22 cellular contexts compared by ENCODE assay signal in the genomic region with DNA sequence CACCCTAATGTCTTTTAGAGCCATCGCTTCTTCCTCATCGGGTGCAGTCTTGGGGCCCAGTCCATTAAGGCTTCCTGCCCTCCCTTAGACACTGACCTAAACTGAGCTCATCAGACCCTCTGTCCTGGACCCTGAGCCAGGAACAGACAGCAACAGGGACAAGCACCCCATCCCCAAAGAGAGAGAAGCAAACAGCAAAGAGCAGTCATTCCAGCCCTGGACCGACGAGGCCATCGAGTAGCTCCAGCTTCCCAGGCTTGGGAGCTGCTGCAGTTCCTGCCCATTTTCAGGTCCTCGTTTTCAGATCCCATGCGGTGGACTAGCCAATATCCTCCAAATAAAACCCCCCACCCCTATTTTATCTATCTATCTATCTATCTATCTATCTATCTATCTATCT. TPM values are rescaled to one million over a fixed set of nuclear protein-coding genes. Genes with fewer than 3 reads are reported as not detected.
"Had no signal": no experiment of that assay in that cellular context is flagged by ENCODE, and none has a peak within 500 bp of the region (broad histone marks: within the 10 kb centered on the region; RNA-seq: fewer than 3 reads in every experiment).

No MANE protein-coding gene starts in this region.

- ATAC-seq: activated naive CD4-positive, alpha-beta T cell treated with anti-CD3 and anti-CD28 coated beads, Interleukin-2, amount 50 U/mL, for 72 hours; activated naive CD8-positive, alpha-beta T cell treated with anti-CD3 and anti-CD28 coated beads, Interleukin-2, amount 50 U/mL, for 24 hours; K562; SK-N-SH treated with all-trans-retinoic acid at 6 μM for 48 hours; WTC11 had no signal

- H3K36me3 ChIP-seq: ascending aorta, SJSA1 had no signal

- H3K27ac Mint-ChIP-seq: activated CD4-positive, alpha-beta memory T cell treated with anti-CD3 and anti-CD28 coated beads, Interleukin-2, amount 10 ng/mL, durations not matched to agents 7 days and 5 days; activated naive CD8-positive, alpha-beta T cell treated with anti-CD3 and anti-CD28 coated beads, Interleukin-2, amount 50 U/mL, for 24 hours; brain; T-helper 1 cell treated with Interleukin-12 subunit alpha and Interleukin-12 subunit beta and Interleukin-4 antibody, amounts not matched to agents 30 μg/mL and 1 μg/mL, for 36 hours; WTC11 had no signal

- H3K36me3 Mint-ChIP-seq: activated naive CD4-positive, alpha-beta T cell treated with anti-CD3 and anti-CD28 coated beads, Interleukin-2, amount 50 U/mL, for 72 hours; brain; WTC11 had no signal

- H3K27me3 ChIP-seq: ascending aorta had no signal

- H3K27ac ChIP-seq: ascending aorta, SJSA1 had no signal

- DNase-seq: activated CD4-positive, alpha-beta memory T cell treated with anti-CD3 and anti-CD28 coated beads, Interleukin-2, amount 10 ng/mL, durations not matched to agents 7 days and 5 days; activated CD4-positive, alpha-beta T cell treated with anti-CD3 and anti-CD28 coated beads, Interleukin-2, amount 50 U/mL, for 1 hour; activated naive CD8-positive, alpha-beta T cell treated with anti-CD3 and anti-CD28 coated beads, Interleukin-2, amount 50 U/mL, for 24 hours; amniotic stem cell; Karpas-422; MM.1S; NCI-H1105; NCI-H1436; NCI-H1694 treated with DMSO at 0.1 percent for 48 hours; NCI-H2029 treated with DMSO at 0.1 percent for 48 hours; NCI-H524; SHP77 had no signal

- H3K9me3 Mint-ChIP-seq: activated CD4-positive, alpha-beta memory T cell treated with anti-CD3 and anti-CD28 coated beads, Interleukin-2, amount 10 ng/mL, durations not matched to agents 7 days and 5 days; activated naive CD4-positive, alpha-beta T cell treated with anti-CD3 and anti-CD28 coated beads, Interleukin-2, amount 50 U/mL, for 72 hours; activated naive CD8-positive, alpha-beta T cell treated with anti-CD3 and anti-CD28 coated beads, Interleukin-2, amount 50 U/mL, for 24 hours; central memory CD8-positive, alpha-beta T cell; T-helper 1 cell treated with Interleukin-12 subunit alpha and Interleukin-12 subunit beta and Interleukin-4 antibody, amounts not matched to agents 30 μg/mL and 1 μg/mL, for 36 hours had no signal

- H3K4me3 ChIP-seq: ascending aorta, K562, SJSA1 had no signal

- H3K9me3 ChIP-seq: ascending aorta, SJSA1 had no signal

- H3K4me1 ChIP-seq: ascending aorta, SJSA1 had no signal

- H3K4me1 Mint-ChIP-seq: activated CD4-positive, alpha-beta memory T cell treated with anti-CD3 and anti-CD28 coated beads, Interleukin-2, amount 10 ng/mL, durations not matched to agents 7 days and 5 days; activated naive CD8-positive, alpha-beta T cell treated with anti-CD3 and anti-CD28 coated beads, Interleukin-2, amount 50 U/mL, for 24 hours; brain; central memory CD8-positive, alpha-beta T cell had no signal

- H3K4me3 Mint-ChIP-seq: activated CD4-positive, alpha-beta memory T cell treated with anti-CD3 and anti-CD28 coated beads, Interleukin-2, amount 10 ng/mL, durations not matched to agents 7 days and 5 days; activated naive CD8-positive, alpha-beta T cell treated with anti-CD3 and anti-CD28 coated beads, Interleukin-2, amount 50 U/mL, for 24 hours; brain; central memory CD8-positive, alpha-beta T cell; T-helper 1 cell treated with Interleukin-12 subunit alpha and Interleukin-12 subunit beta and Interleukin-4 antibody, amounts not matched to agents 30 μg/mL and 1 μg/mL, for 36 hours; WTC11 had no signal

RNA-seq across cellular contexts. Expression of a gene that starts 25.8 kb away (rescaled TPM):
- total RNA-seq: activated CD4-positive, alpha-beta memory T cell treated with anti-CD3 and anti-CD28 coated beads, Interleukin-2, amount 10 ng/mL, durations not matched to agents 7 days and 5 days; activated CD8-positive, alpha-beta memory T cell treated with anti-CD3 and anti-CD28 coated beads for 36 hours; activated naive CD4-positive, alpha-beta T cell treated with anti-CD3 and anti-CD28 coated beads, Interleukin-2, amount 50 U/mL, for 72 hours; ascending aorta; K562; SJSA1; WTC11 had no signal
